ENCODE assay signal across 8 cellular contexts in the genomic region with DNA sequence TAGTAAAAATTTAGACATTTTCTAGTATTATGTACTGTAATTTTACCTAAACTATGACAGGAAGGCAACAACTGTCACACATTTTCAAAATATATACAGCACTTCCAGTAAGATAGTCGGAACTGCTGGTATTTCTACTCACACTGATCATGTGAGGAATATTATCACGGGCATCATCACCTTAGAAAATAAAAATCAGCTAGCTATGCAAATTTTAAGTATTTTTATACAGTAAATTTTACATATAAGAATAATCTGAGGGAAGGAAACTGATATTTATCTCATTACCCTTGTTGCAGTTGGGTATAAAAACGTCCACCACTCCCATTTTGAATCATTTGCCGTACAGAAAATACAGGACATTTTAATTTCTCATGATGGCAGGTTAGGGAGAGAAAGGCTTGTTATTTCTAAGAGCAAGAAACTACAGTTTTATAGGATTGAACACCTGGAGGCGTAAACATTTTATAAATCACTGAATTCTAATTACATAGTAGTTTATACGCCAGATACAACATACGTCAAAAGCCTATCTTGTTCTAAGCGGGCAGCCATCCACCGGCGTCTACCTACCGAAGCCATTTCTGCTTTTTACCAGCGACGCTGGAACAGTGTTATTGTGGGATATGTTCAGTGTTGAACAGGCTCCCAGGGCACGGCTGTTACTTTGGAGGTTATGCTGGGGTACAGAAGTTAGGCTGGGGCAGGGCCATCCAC. TPM values are rescaled to one million over a fixed set of nuclear protein-coding genes. Genes with fewer than 3 reads are reported as not detected.
A peak's percentile ranks its signal among the peaks of the same experiment; 100 is the strongest.
DNase-seq lines count a peak whose midpoint lies in the region; ATAC-seq and TF ChIP-seq lines count a peak whose summit lies in the region.

No MANE protein-coding gene starts in this region.

- H3K27me3 ChIP-seq in Caco-2 (replicated peaks; ENCODE audit: control insufficient read depth, insufficient read depth, low read length) (no peaks in the 10 kb centered on the region), HL-60 (ENCODE audit: insufficient read depth, poor library complexity, severe bottlenecking) (no peaks in the 10 kb centered on the region), esophagus (ENCODE audit: control insufficient read depth in 1 of 2, insufficient read depth in 2 of 2, low read length in 2 of 2) (no peaks in the 10 kb centered on the region), neutrophil (no peaks in the 10 kb centered on the region)

- no peak for ATAC-seq in HG02798 (IDR thresholded peaks at IDR 0.05; ENCODE audit: poor library complexity, unreplicated experiment)

- DNase-seq in Caco-2 = no peak
- DNase-seq in HL-60 (ENCODE audit: low read depth in 1 of 2, low spot score in 1 of 2) = peak in 1 of 2 experiments; percentile 11
- no peak for DNase-seq in SK-N-MC (ENCODE audit: low read depth, low spot score)
- DNase-seq in GM03348 (ENCODE audit: low spot score) = no peak
- no peak for DNase-seq in globus pallidus (ENCODE audit: low spot score)

- H3K4me1 Mint-ChIP-seq in Caco-2 (ENCODE audit: low read depth, unreplicated experiment) = peaks cover 11% of the 10 kb centered on the region

- H3K27ac ChIP-seq in HL-60 (replicated peaks) = peak overlapping the region; percentile 83
- no peak overlapping the region; the same call in 1 of the 2 replicates for H3K27ac ChIP-seq in SK-N-MC
- peak overlapping the region; percentile 99 for H3K27ac ChIP-seq in esophagus (ENCODE audit: low read depth in 2 of 2, low read length in 1 of 2)
- H3K27ac ChIP-seq in neutrophil = peak overlapping the region; percentile 95

- TF ChIP-seq CTCF in Caco-2 (IDR thresholded peaks at IDR 0.05; ENCODE audit: insufficient read depth in 1 of 2, low read depth in 1 of 2, low read length in 1 of 2, severe bottlenecking in 1 of 2, unreplicated experiment in 1 of 2) (no peak), HL-60 (IDR thresholded peaks at IDR 0.05; ENCODE audit: insufficient read depth, low read length) (no peak), neutrophil (IDR thresholded peaks at IDR 0.05) (no peak)

- POLR2A ChIA-PET in Caco-2 (lab: Charles Lee) = no interaction called here

- TSS peak; percentile 41 for BruUV-seq in Caco-2 (replicated peaks; lab: Mats Ljungman, UMichigan)

- peak overlapping the region; percentile 91 for H3K4me3 ChIP-seq in Caco-2 (ENCODE audit: low read depth, low read length)
- peak overlapping the region; percentile 65 for H3K4me3 ChIP-seq in HL-60 (replicated peaks; ENCODE audit: insufficient read depth, low read length)
- peak overlapping the region; percentile 91 for H3K4me3 ChIP-seq in SK-N-MC
- peak overlapping the region; percentile 81 to 87 for H3K4me3 ChIP-seq in esophagus (ENCODE audit: low read depth in 1 of 2, low read length in 2 of 2)
- peak overlapping the region; percentile 89 for H3K4me3 ChIP-seq in neutrophil (ENCODE audit: low read depth in 1 of 2, low read length in 1 of 2)

- peaks cover 5% of the 10 kb centered on the region for H3K36me3 Mint-ChIP-seq in Caco-2 (ENCODE audit: insufficient read depth, unreplicated experiment)

- peak overlapping the region; percentile 87 for H3K9ac ChIP-seq in SK-N-MC (ENCODE audit: insufficient read length)

- H3K27me3 Mint-ChIP-seq in Caco-2 (ENCODE audit: insufficient read depth, unreplicated experiment) = peaks cover 7% of the 10 kb centered on the region

- intact Hi-C loops in Caco-2 (cut with micrococcal nuclease; ENCODE audit: unreplicated experiment) = loop anchor here (1.0 kb wide), 1 partner anchor 23 kb away; no protein-coding TSS in a partner anchor

- H3K36me3 ChIP-seq in Caco-2 (ENCODE audit: control insufficient read depth, insufficient read depth, low read length) (no peaks in the 10 kb centered on the region), SK-N-MC (ENCODE audit: insufficient read depth, low read length) (no peaks in the 10 kb centered on the region), esophagus (ENCODE audit: control insufficient read depth in 2 of 2, insufficient read depth in 2 of 2, low read length in 1 of 2) (no peaks in the 10 kb centered on the region), neutrophil (no peaks in the 10 kb centered on the region)

- 4 to 7% methylated on average over 14 of the region's 14 CpGs for WGBS in esophagus, 2 donors

- H3K4me1 ChIP-seq in Caco-2 = peaks cover 15% of the 10 kb centered on the region
- H3K4me1 ChIP-seq in esophagus (ENCODE audit: control insufficient read depth in 2 of 2, insufficient read depth in 2 of 2, low read length in 1 of 2) = no peaks in the 10 kb centered on the region
- H3K4me1 ChIP-seq in neutrophil (ENCODE audit: control insufficient read depth in 1 of 2, insufficient read depth in 1 of 2, low read depth in 1 of 2, low read length in 1 of 2) = peaks cover 29 to 32% of the 10 kb centered on the region in 2 experiments

- H3K4me3 Mint-ChIP-seq in Caco-2 (ENCODE audit: unreplicated experiment) = peak overlapping the region; percentile 98

- CTCF ChIA-PET in Caco-2 (lab: Charles Lee) = no interaction called here

- no peaks in the 10 kb centered on the region; the same call in 1 of the 2 replicates for H3K9me3 ChIP-seq in Caco-2
- no peaks in the 10 kb centered on the region for H3K9me3 ChIP-seq in SK-N-MC (ENCODE audit: low read depth, low read length)
- no peaks in the 10 kb centered on the region for H3K9me3 ChIP-seq in esophagus (ENCODE audit: control insufficient read depth in 2 of 2, insufficient read depth in 1 of 2, low read depth in 1 of 2, low read length in 1 of 2)
- no peaks in the 10 kb centered on the region for H3K9me3 ChIP-seq in neutrophil

- H3K27ac Mint-ChIP-seq in Caco-2 (ENCODE audit: unreplicated experiment) = peak overlapping the region; percentile 91

- no peaks in the 10 kb centered on the region for H3K9me3 Mint-ChIP-seq in Caco-2 (ENCODE audit: unreplicated experiment)

RNA-seq across cellular contexts. Expression of gene TNPO1, which starts 0.7 kb away (rescaled TPM):
- total RNA-seq in Caco-2 (2022) = 148 TPM in 2 replicates
- 10 to 100 TPM in 1 of 2 donors, 1 to 10 TPM in 1; 6.2 to 14.5 TPM for polyA plus RNA-seq in esophagus
